Comparison of ENCODE assay signal across 18 cellular contexts in the genomic region with DNA sequence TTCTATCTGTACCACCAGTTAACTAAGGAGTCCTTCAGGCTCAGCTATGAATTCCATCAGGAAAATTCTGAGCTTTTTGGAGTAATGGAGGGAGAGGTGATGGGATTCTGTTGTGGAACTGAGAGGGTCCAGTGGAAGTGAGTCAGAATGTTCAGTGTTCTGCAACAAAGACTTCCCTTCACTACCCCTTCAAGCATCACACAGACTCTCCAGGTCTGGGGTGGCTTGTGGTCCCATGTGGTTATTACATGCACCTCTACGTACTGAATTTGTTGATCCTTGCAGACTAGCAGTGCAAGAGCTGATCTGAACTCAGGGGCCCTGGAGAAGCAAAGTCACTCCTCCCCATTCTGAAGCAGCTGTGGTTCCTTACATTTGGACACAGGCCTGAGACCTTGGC.
DNase-seq lines count a peak whose midpoint lies in the region; ATAC-seq, FAIRE-seq and TF ChIP-seq lines count a peak whose summit lies in the region.
"Had no signal": no experiment of that assay in that cellular context is flagged by ENCODE, and none has a peak within 500 bp of the region (broad histone marks: within the 10 kb centered on the region; RNA-seq: fewer than 3 reads in every experiment).

No MANE protein-coding gene starts in this region.

- H3K9me3 ChIP-seq in HepG2 (ENCODE audit: low read length) = no peaks in the 10 kb centered on the region
- H3K9me3 ChIP-seq: pancreas had no signal

- H3K4me2 ChIP-seq in HepG2 (ENCODE audit: low read depth, low read length) = no peak overlapping the region
- H3K4me2 ChIP-seq: SK-N-SH had no signal

- no peak overlapping the region for H3K4me3 Mint-ChIP-seq in memory B cell
- H3K4me3 Mint-ChIP-seq: activated naive CD8-positive, alpha-beta T cell treated with anti-CD3 and anti-CD28 coated beads for 36 hours; GM23338 had no signal

- H3K9ac ChIP-seq in HepG2 (ENCODE audit: insufficient read depth, low read depth, low read length) = no peak overlapping the region
- H3K9ac ChIP-seq: SK-N-SH had no signal

- no peaks in the 10 kb centered on the region for H4K20me1 ChIP-seq in HepG2 (ENCODE audit: insufficient read depth, low read length)

- H3K27me3 ChIP-seq in HepG2 (ENCODE audit: control insufficient read depth in 1 of 2, insufficient read depth in 2 of 2, low read length in 2 of 2) = no peaks in the 10 kb centered on the region

- intact Hi-C loops in HepG2 (cut with micrococcal nuclease; ENCODE audit: unreplicated experiment) = no loop called here

- TF ChIP-seq RAD21 in HepG2 (CRISPR knock-in tag; IDR thresholded peaks at IDR 0.05) = no peak

- no peaks in the 10 kb centered on the region for H3K79me2 ChIP-seq in HepG2 (ENCODE audit: insufficient read depth, low read length)

- H3K27ac ChIP-seq in HepG2 (ENCODE audit: extremely low read length, insufficient read depth, low read length) = no peak overlapping the region
- H3K27ac ChIP-seq: C4-2B, pancreas had no signal

- CTCF ChIA-PET in HepG2 (lab: Yijun Ruan, JAX; ENCODE audit: low intra/inter-chr PET ratio, low total read pairs) = no interaction called here

- H3K9me3 Mint-ChIP-seq in memory B cell = peaks cover 2% of the 10 kb centered on the region

- H3K4me1 Mint-ChIP-seq in memory B cell = peaks cover 15% of the 10 kb centered on the region
- H3K4me1 Mint-ChIP-seq: activated naive CD8-positive, alpha-beta T cell treated with anti-CD3 and anti-CD28 coated beads for 36 hours had no signal

- no peaks in the 10 kb centered on the region for H3K27me3 Mint-ChIP-seq in memory B cell

- 0% methylated on average over 1 of the region's 1 CpG for WGBS in HepG2 (ENCODE audit: low lambda C conversion rate)

- H3K36me3 Mint-ChIP-seq in memory B cell = peaks cover 1% of the 10 kb centered on the region

- H3K4me1 ChIP-seq in HepG2 (ENCODE audit: insufficient read depth, low read length) = no peaks in the 10 kb centered on the region
- H3K4me1 ChIP-seq: pancreas had no signal

- in situ Hi-C loops in HepG2 (cut with HindIII; ENCODE audit: extremely low pct_ligation_motif_present, low pct_unique_long_range_greater_than_20kb) = no loop called here

- no peak for DNase-seq in memory B cell (ENCODE audit: low spot score in 2 of 2)
- no peak for DNase-seq in activated effector memory CD4-positive, alpha-beta T cell treated with anti-CD3 and anti-CD28 coated beads, Interleukin-2, amount 50 U/mL, for 16 hours
- DNase-seq in NCI-H510A (lab: John Stamatoyannopoulos, UW) = no peak
- DNase-seq in SHP77 treated with DMSO at 0.1 percent for 48 hours (lab: John Stamatoyannopoulos, UW) = no peak
- DNase-seq in HepG2 (ENCODE audit: low spot score) = no peak
- DNase-seq: activated CD8-positive, alpha-beta memory T cell treated with anti-CD3 and anti-CD28 coated beads, Interleukin-2, amount 50 U/mL, for 48 hours; activated naive CD8-positive, alpha-beta T cell treated with anti-CD3 and anti-CD28 coated beads for 36 hours; DMS79 treated with DMSO at 0.1 percent for 48 hours; foreskin melanocyte; NCI-H2107; pancreas; SK-N-SH had no signal

- no peak for FAIRE-seq in HepG2 (lab: Jason Lieb, UNC)
- FAIRE-seq: islet of Langerhans, pancreas had no signal

- peak; percentile 60 for ATAC-seq in GM18909 (IDR thresholded peaks at IDR 0.05; ENCODE audit: poor library complexity, unreplicated experiment)
- ATAC-seq in GM21786 (IDR thresholded peaks at IDR 0.05; ENCODE audit: unreplicated experiment) = peak; percentile 59
- peak; percentile 82 for ATAC-seq in HG03175 (IDR thresholded peaks at IDR 0.05; ENCODE audit: unreplicated experiment)
- peak; percentile 66 for ATAC-seq in memory B cell (ENCODE audit: low read depth)
- no peak for ATAC-seq in HepG2

- POLR2A ChIA-PET in HepG2 (lab: Yijun Ruan, JAX) = no interaction called here

- TF ChIP-seq CTCF in HepG2 (CRISPR knock-in tag; IDR thresholded peaks at IDR 0.05) = no peak

- no peak overlapping the region for H3K4me3 ChIP-seq in HepG2 (replicated peaks in 1 of 3; ENCODE audit: insufficient read depth in 1 of 3, low read depth in 2 of 3, low read length in 3 of 3)
- H3K4me3 ChIP-seq: GM23338, pancreas had no signal

- no peak for TF ChIP-seq POLR2A in HepG2 (IDR thresholded peaks at IDR 0.05; ENCODE audit: insufficient read depth in 1 of 2, low read depth in 2 of 2, low read length in 2 of 2)

- TF ChIP-seq EP300 in HepG2 (IDR thresholded peaks at IDR 0.05; ENCODE audit: low read depth in 2 of 2, low read length in 2 of 2) = no peak
- no peak for TF ChIP-seq EP300 in HepG2 (CRISPR knock-in tag; IDR thresholded peaks at IDR 0.05; ENCODE audit: borderline replicate concordance)

- H3K27ac Mint-ChIP-seq in memory B cell = peak overlapping the region; percentile 9
- H3K27ac Mint-ChIP-seq: activated naive CD8-positive, alpha-beta T cell treated with anti-CD3 and anti-CD28 coated beads for 36 hours; GM23338 had no signal

- BruUV-seq in HepG2 (replicated peaks; lab: Mats Ljungman, UMichigan) = no TSS peak

- no peaks in the 10 kb centered on the region for H3K36me3 ChIP-seq in HepG2 (replicated peaks in 1 of 2; ENCODE audit: control insufficient read depth in 1 of 2, insufficient read depth in 2 of 2, low read length in 2 of 2)
- H3K36me3 ChIP-seq: pancreas had no signal

- H2AFZ ChIP-seq in HepG2 (ENCODE audit: low read length) = no peak overlapping the region
- H2AFZ ChIP-seq: GM23338 had no signal

TF ChIP-seq in HepG2, 621 proteins besides CTCF, POLR2A, EP300 and RAD21 (continues in another document):
- TF ChIP-seq ZNF441 (CRISPR knock-in tag; IDR thresholded peaks at IDR 0.05; ENCODE audit: borderline replicate concordance) (no peak), TOE1 (CRISPR knock-in tag; IDR thresholded peaks at IDR 0.05) (no peak), AGO1 (IDR thresholded peaks at IDR 0.05; ENCODE audit: low read depth, low read length, poor library complexity, severe bottlenecking) (no peak), ATRX (CRISPR knock-in tag; IDR thresholded peaks at IDR 0.05; ENCODE audit: borderline replicate concordance) (no peak), TARDBP (CRISPR knock-in tag; IDR thresholded peaks at IDR 0.05) (no peak), JDP2 (CRISPR knock-in tag; IDR thresholded peaks at IDR 0.05; ENCODE audit: borderline replicate concordance) (no peak), PPARG (CRISPR knock-in tag; conservative IDR thresholded peaks at IDR 0.05) (no peak), HCFC1 (IDR thresholded peaks at IDR 0.05; ENCODE audit: low read depth, low read length) (no peak), ZNF335 (CRISPR knock-in tag; IDR thresholded peaks at IDR 0.05) (no peak), TRAFD1 (CRISPR knock-in tag; IDR thresholded peaks at IDR 0.05; ENCODE audit: borderline replicate concordance) (no peak), HOXA9 (CRISPR knock-in tag; IDR thresholded peaks at IDR 0.05; ENCODE audit: borderline replicate concordance) (no peak), TRIM22 (IDR thresholded peaks at IDR 0.05) (no peak), HMGA1 (CRISPR knock-in tag; conservative IDR thresholded peaks at IDR 0.05) (no peak)
- TF ChIP-seq, protein P1, sequence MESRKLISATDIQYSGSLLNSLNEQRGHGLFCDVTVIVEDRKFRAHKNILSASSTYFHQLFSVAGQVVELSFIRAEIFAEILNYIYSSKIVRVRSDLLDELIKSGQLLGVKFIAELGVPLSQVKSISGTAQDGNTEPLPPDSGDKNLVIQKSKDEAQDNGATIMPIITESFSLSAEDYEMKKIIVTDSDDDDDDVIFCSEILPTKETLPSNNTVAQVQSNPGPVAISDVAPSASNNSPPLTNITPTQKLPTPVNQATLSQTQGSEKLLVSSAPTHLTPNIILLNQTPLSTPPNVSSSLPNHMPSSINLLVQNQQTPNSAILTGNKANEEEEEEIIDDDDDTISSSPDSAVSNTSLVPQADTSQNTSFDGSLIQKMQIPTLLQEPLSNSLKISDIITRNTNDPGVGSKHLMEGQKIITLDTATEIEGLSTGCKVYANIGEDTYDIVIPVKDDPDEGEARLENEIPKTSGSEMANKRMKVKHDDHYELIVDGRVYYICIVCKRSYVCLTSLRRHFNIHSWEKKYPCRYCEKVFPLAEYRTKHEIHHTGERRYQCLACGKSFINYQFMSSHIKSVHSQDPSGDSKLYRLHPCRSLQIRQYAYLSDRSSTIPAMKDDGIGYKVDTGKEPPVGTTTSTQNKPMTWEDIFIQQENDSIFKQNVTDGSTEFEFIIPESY (CRISPR knock-in tag; IDR thresholded peaks at IDR 0.05) = no peak
- TF ChIP-seq, protein P2, sequence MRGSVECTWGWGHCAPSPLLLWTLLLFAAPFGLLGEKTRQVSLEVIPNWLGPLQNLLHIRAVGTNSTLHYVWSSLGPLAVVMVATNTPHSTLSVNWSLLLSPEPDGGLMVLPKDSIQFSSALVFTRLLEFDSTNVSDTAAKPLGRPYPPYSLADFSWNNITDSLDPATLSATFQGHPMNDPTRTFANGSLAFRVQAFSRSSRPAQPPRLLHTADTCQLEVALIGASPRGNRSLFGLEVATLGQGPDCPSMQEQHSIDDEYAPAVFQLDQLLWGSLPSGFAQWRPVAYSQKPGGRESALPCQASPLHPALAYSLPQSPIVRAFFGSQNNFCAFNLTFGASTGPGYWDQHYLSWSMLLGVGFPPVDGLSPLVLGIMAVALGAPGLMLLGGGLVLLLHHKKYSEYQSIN (CRISPR knock-in tag; IDR thresholded peaks at IDR 0.05; ENCODE audit: borderline replicate concordance) = no peak
